23 cellular contexts compared by ENCODE assay signal in genomic region chr5:42668254-42668653, GRCh38.
"Had no signal": no experiment of that assay in that cellular context is flagged by ENCODE, and none has a peak within 500 bp of the region (broad histone marks: within the 10 kb centered on the region; RNA-seq: fewer than 3 reads in every experiment).

No MANE protein-coding gene starts in this region.

- H3K4me2 ChIP-seq: SK-N-SH had no signal

- H3K27ac ChIP-seq: RWPE1 had no signal

- H3K9ac ChIP-seq: SK-N-SH had no signal

- DNase-seq: IMR-90; Kasumi-1; KG1; MM.1S; NCI-H1092 treated with DMSO at 0.1 percent for 48 hours; NCI-H1436; NCI-H187; NCI-H2029; NCI-H2081 treated with DMSO at 0.1 percent for 48 hours; NCI-H2171; NCI-H226; NCI-H446; NCI-H510A; NCI-H524 treated with DMSO at 0.1 percent for 48 hours; NCI-H69; NCI-H774; NK-92 treated with Interleukin-12 subunit alpha and Interleukin-12 subunit beta, amount 100 ng/mL, for 24 hours; SHP77; SK-N-SH; SW 1271; T-cell had no signal

- H3K9me2 ChIP-seq: SK-N-SH had no signal

- ATAC-seq: Panc1, T-cell had no signal

- H3K9me3 ChIP-seq: SK-N-SH had no signal
